Comparison of ENCODE assay signal across 1 cellular context in the genomic region with DNA sequence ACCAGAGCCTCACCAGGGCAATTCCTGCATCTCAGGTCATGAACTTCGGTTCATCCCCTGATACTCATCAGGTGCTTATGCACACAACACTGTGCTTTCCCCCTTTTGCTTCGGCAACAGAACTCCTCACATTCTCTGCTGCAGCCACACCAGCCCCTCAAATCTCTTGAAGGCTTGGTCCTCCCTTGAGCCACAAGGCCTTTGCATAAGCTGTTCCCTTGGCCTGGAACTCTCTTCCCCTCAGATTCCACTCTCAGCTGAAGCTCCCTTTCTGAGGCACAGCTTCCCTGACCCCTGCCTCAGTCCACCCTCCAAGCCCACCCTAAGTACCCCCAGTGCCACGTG.
TF ChIP-seq lines count a peak whose summit lies in the region.

No MANE protein-coding gene starts in this region.

TF ChIP-seq in WTC11, 78 proteins besides CTCF, POLR2A, EP300 and RAD21 (continued from another document):
- TF ChIP-seq, protein P1, sequence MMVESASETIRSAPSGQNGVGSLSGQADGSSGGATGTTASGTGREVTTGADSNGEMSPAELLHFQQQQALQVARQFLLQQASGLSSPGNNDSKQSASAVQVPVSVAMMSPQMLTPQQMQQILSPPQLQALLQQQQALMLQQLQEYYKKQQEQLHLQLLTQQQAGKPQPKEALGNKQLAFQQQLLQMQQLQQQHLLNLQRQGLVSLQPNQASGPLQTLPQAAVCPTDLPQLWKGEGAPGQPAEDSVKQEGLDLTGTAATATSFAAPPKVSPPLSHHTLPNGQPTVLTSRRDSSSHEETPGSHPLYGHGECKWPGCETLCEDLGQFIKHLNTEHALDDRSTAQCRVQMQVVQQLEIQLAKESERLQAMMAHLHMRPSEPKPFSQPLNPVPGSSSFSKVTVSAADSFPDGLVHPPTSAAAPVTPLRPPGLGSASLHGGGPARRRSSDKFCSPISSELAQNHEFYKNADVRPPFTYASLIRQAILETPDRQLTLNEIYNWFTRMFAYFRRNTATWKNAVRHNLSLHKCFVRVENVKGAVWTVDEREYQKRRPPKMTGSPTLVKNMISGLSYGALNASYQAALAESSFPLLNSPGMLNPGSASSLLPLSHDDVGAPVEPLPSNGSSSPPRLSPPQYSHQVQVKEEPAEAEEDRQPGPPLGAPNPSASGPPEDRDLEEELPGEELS (CRISPR knock-in tag; IDR thresholded peaks at IDR 0.05): no peak
- TF ChIP-seq, protein P2, sequence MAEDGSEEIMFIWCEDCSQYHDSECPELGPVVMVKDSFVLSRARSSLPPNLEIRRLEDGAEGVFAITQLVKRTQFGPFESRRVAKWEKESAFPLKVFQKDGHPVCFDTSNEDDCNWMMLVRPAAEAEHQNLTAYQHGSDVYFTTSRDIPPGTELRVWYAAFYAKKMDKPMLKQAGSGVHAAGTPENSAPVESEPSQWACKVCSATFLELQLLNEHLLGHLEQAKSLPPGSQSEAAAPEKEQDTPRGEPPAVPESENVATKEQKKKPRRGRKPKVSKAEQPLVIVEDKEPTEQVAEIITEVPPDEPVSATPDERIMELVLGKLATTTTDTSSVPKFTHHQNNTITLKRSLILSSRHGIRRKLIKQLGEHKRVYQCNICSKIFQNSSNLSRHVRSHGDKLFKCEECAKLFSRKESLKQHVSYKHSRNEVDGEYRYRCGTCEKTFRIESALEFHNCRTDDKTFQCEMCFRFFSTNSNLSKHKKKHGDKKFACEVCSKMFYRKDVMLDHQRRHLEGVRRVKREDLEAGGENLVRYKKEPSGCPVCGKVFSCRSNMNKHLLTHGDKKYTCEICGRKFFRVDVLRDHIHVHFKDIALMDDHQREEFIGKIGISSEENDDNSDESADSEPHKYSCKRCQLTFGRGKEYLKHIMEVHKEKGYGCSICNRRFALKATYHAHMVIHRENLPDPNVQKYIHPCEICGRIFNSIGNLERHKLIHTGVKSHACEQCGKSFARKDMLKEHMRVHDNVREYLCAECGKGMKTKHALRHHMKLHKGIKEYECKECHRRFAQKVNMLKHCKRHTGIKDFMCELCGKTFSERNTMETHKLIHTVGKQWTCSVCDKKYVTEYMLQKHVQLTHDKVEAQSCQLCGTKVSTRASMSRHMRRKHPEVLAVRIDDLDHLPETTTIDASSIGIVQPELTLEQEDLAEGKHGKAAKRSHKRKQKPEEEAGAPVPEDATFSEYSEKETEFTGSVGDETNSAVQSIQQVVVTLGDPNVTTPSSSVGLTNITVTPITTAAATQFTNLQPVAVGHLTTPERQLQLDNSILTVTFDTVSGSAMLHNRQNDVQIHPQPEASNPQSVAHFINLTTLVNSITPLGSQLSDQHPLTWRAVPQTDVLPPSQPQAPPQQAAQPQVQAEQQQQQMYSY (CRISPR knock-in tag; IDR thresholded peaks at IDR 0.05): no peak
- TF ChIP-seq, protein P3, sequence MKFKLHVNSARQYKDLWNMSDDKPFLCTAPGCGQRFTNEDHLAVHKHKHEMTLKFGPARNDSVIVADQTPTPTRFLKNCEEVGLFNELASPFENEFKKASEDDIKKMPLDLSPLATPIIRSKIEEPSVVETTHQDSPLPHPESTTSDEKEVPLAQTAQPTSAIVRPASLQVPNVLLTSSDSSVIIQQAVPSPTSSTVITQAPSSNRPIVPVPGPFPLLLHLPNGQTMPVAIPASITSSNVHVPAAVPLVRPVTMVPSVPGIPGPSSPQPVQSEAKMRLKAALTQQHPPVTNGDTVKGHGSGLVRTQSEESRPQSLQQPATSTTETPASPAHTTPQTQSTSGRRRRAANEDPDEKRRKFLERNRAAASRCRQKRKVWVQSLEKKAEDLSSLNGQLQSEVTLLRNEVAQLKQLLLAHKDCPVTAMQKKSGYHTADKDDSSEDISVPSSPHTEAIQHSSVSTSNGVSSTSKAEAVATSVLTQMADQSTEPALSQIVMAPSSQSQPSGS (CRISPR knock-in tag; IDR thresholded peaks at IDR 0.05; ENCODE audit: borderline replicate concordance, low read depth): no peak
- TF ChIP-seq GTF2I (CRISPR knock-in tag; conservative IDR thresholded peaks at IDR 0.05): no peak
- no peak for TF ChIP-seq CREM (CRISPR knock-in tag; IDR thresholded peaks at IDR 0.05)
